8 cellular contexts compared by ENCODE assay signal in the genomic region with DNA sequence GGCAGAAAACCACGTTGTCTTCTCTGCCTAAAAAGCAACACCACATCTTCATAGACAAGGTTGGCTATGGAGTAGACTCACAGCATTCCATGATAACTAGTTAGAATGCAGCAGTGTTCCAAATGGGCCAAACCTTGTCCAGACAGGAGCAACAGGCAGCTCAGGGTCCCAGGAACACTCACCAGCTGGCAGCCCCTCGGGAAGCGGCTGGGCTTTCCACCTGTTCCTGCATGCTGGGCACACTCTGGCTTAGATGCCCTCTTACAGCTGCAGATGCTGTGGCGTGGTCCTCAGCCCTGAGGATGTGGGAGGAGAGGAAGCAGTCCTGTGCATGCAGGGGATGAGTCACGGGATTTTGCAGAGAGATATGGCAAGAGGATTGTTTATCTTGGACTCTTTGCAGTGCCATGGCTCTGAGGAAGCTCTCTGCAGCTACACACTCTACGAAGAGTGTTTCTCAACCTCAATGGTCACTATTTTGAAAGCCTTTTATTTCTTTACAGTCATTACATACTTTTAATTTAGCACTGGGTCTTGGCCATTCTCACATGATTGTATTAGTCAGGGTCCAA. TPM values are rescaled to one million over a fixed set of nuclear protein-coding genes. Genes with fewer than 3 reads are reported as not detected.
DNase-seq lines count a peak whose midpoint lies in the region; TF ChIP-seq lines count a peak whose summit lies in the region.

No MANE protein-coding gene starts in this region.

- H3K79me1 ChIP-seq in neuronal stem cell (ENCODE audit: low read depth, low read length): no peaks in the 10 kb centered on the region

- H3K27ac ChIP-seq in SJCRH30: no peak overlapping the region
- peak overlapping the region in 3 of 4 donors; percentile 45 to 72 (median 52) for H3K27ac ChIP-seq in sigmoid colon
- H3K27ac ChIP-seq in neuronal stem cell (replicated peaks; ENCODE audit: low read length): no peak overlapping the region

- H3K4me1 ChIP-seq in SJCRH30: peaks cover 8% of the 10 kb centered on the region
- H3K4me1 ChIP-seq in sigmoid colon: peaks cover 0 to 13% (median 9%) of the 10 kb centered on the region in 4 donors
- H3K4me1 ChIP-seq in neuronal stem cell (ENCODE audit: control insufficient read depth in 2 of 2, insufficient read depth in 1 of 2, low read depth in 1 of 2, low read length in 2 of 2): peaks cover 0 to 13% of the 10 kb centered on the region in 2 donors

- DNase-seq in ACHN (peak; percentile 59), HCEC 1CT (peak; percentile 96), SJCRH30 (peak; percentile 70 to 78), fibroblast of mammary gland (ENCODE audit: low read depth) (peak; percentile 98), sigmoid colon (peak; percentile 76), neuronal stem cell (ENCODE audit: low spot score) (no peak), GM19240 (ENCODE audit: insufficient read length, low spot score) (no peak), pons (ENCODE audit: low spot score) (no peak)

- H4K8ac ChIP-seq in neuronal stem cell (ENCODE audit: low read depth, low read length): no peak overlapping the region

- H3K4me2 ChIP-seq in neuronal stem cell (ENCODE audit: insufficient read depth, low read length, poor library complexity, severe bottlenecking): no peak overlapping the region

- TF ChIP-seq EP300 in sigmoid colon (IDR thresholded peaks at IDR 0.05): no peak

- H3K36me3 ChIP-seq in SJCRH30 (no peaks in the 10 kb centered on the region), sigmoid colon (no peaks in the 10 kb centered on the region), neuronal stem cell (replicated peaks in 1 of 2; ENCODE audit: control insufficient read depth in 2 of 2, insufficient read depth in 2 of 2, low read length in 2 of 2) (no peaks in the 10 kb centered on the region)

- H3K9me3 ChIP-seq in SJCRH30 (replicated peaks): no peaks in the 10 kb centered on the region
- no peaks in the 10 kb centered on the region for H3K9me3 ChIP-seq in sigmoid colon
- H3K9me3 ChIP-seq in neuronal stem cell (replicated peaks in 1 of 2; ENCODE audit: control insufficient read depth in 2 of 2, insufficient read depth in 1 of 2, low read depth in 1 of 2, low read length in 2 of 2): no peaks in the 10 kb centered on the region

- H2BK120ac ChIP-seq in neuronal stem cell (ENCODE audit: low read depth, low read length): no peak overlapping the region

- H2AK5ac ChIP-seq in neuronal stem cell (ENCODE audit: low read depth, low read length): no peak overlapping the region

- H2AFZ ChIP-seq in neuronal stem cell (ENCODE audit: low read length): no peak overlapping the region

- H3K27me3 ChIP-seq in SJCRH30 (no peaks in the 10 kb centered on the region), sigmoid colon (no peaks in the 10 kb centered on the region), neuronal stem cell (ENCODE audit: control insufficient read depth in 3 of 3, insufficient read depth in 3 of 3, low read depth in 1 of 3, low read length in 3 of 3) (peaks cover 0 to 42% (median 0%) of the 10 kb centered on the region in 3 experiments)

- no peak overlapping the region for H4K91ac ChIP-seq in neuronal stem cell (ENCODE audit: low read depth, low read length, poor library complexity)

- H3K4me3 ChIP-seq in SJCRH30 (no peak overlapping the region), fibroblast of mammary gland (ENCODE audit: control insufficient read depth, low read depth, low read length) (no peak overlapping the region), sigmoid colon (no peak overlapping the region), neuronal stem cell (ENCODE audit: low read length in 2 of 2) (no peak overlapping the region)

- no peak overlapping the region for H2BK5ac ChIP-seq in neuronal stem cell (ENCODE audit: low read length)

- H2BK15ac ChIP-seq in neuronal stem cell (ENCODE audit: low read length): no peak overlapping the region

- H3K9ac ChIP-seq in neuronal stem cell (ENCODE audit: low read depth, low read length, poor library complexity): no peak overlapping the region

- TF ChIP-seq CTCF in fibroblast of mammary gland (conservative IDR thresholded peaks at IDR 0.05; ENCODE audit: control insufficient read depth, insufficient read depth, low read depth, low read length): no peak
- TF ChIP-seq CTCF in sigmoid colon (IDR thresholded peaks at IDR 0.05): no peak

- no peak for TF ChIP-seq POLR2A in sigmoid colon (IDR thresholded peaks at IDR 0.05)

- 55 to 58% methylated on average over 6 of the region's 6 CpGs for WGBS in sigmoid colon, 2 donors
- no CpG with 5 or more reads among the region's 6 CpGs for WGBS in neuronal stem cell (ENCODE audit: extremely low coverage in 2 of 2, insufficient read length in 2 of 2, insufficient replicate concordance in 1 of 2), 2 donors

- H3K4ac ChIP-seq in neuronal stem cell (ENCODE audit: low read length): no peak overlapping the region

- H3K14ac ChIP-seq in neuronal stem cell (ENCODE audit: low read length): no peak overlapping the region

- H2BK12ac ChIP-seq in neuronal stem cell (ENCODE audit: low read length): no peak overlapping the region

- H3K23ac ChIP-seq in neuronal stem cell (ENCODE audit: low read depth, low read length, poor library complexity): no peak overlapping the region

- in situ Hi-C loops in ACHN (cut with HindIII; ENCODE audit: low pct_ligation_motif_present, low pct_unique_long_range_greater_than_20kb, low sequenced_read_pairs): no loop called here

- intact Hi-C loops in sigmoid colon (cut with DNase I): no loop called here

- no peak overlapping the region for H3K18ac ChIP-seq in neuronal stem cell (ENCODE audit: low read length)

RNA-seq across cellular contexts. Expression of a gene that starts 11.3 kb away (rescaled TPM):
- total RNA-seq in SJCRH30 (2014; rRNA removed; shearing (Covaris generic)): not detected in 2 replicates
- total RNA-seq in sigmoid colon: 1 to 10 TPM; 4.4 to 7.5 (median 5.9) TPM
- polyA plus RNA-seq in sigmoid colon: 1 to 10 TPM in 2 of 3 donors, under 1 TPM in 1; 0.60 to 6.5 (median 3.7) TPM
- 2.1 TPM for polyA plus RNA-seq in neuronal stem cell (2013, experiment 1 of 2)
- polyA plus RNA-seq in neuronal stem cell (2013, experiment 2 of 2): 2.0 TPM

Comparison
In these comparisons a context has a peak if more than half of its experiments do, and no peak if none do; other contexts are left out.
1. DNase-seq: peak in ACHN (single experiment), HCEC 1CT (single experiment), SJCRH30 (2 of 2), fibroblast of mammary gland (single experiment) and sigmoid colon (single experiment); none in neuronal stem cell (single experiment), GM19240 (single experiment) and pons (single experiment).
2. H3K27ac ChIP-seq: peak in sigmoid colon (3 of 4); none in SJCRH30 (single experiment) and neuronal stem cell (single experiment).